Comparison of ENCODE assay signal across 35 cellular contexts in genomic region chr10:124301736-124302135, GRCh38.
DNase-seq lines count a peak whose midpoint lies in the region; ATAC-seq and TF ChIP-seq lines count a peak whose summit lies in the region.
"Had no signal": no experiment of that assay in that cellular context is flagged by ENCODE, and none has a peak within 500 bp of the region (broad histone marks: within the 10 kb centered on the region; RNA-seq: fewer than 3 reads in every experiment).

No MANE protein-coding gene starts in this region.

- DNase-seq in Right ventricle myocardium inferior (ENCODE audit: missing footprints) (peak; percentile 32), cardiac septum (ENCODE audit: low spot score) (no peak), RWPE2 (ENCODE audit: low spot score) (no peak), foreskin keratinocyte (peak in 1 of 2 donors; percentile 52), posterior vena cava (ENCODE audit: low spot score) (peak; percentile 67), globus pallidus (ENCODE audit: low spot score) (no peak), medulla oblongata (ENCODE audit: extremely low spot score) (no peak), adrenal gland (no peak)
- DNase-seq: activated CD4-positive, alpha-beta memory T cell treated with anti-CD3 and anti-CD28 coated beads for 36 hours; activated naive CD4-positive, alpha-beta T cell treated with anti-CD3 and anti-CD28 coated beads for 36 hours; activated T-cell treated with anti-CD3 and anti-CD28 coated beads, Interleukin-2, amount 50 U/mL, for 72 hours; AML-193; amniotic stem cell; CD4-positive, CD25-positive, alpha-beta regulatory T cell; effector CD4-positive, alpha-beta T cell; GOT3; KG1; lower lobe of right lung; NCI-H1417 treated with DMSO at 0.1 percent for 48 hours; NCI-H2081 treated with DMSO at 0.1 percent for 48 hours; NCI-H226; NCI-H526 treated with DMSO at 0.1 percent for 48 hours; PC-3; right cardiac atrium; SHP77; stimulated activated CD4-positive, alpha-beta T cell treated with anti-CD3 and anti-CD28 coated beads, Interleukin-2, amount 100 ng/mL, for 48 hours; stomach; T-helper 2 cell had no signal

- H3K4me3 ChIP-seq in RWPE2 (ENCODE audit: severe bottlenecking) (no peak overlapping the region), adrenal gland (no peak overlapping the region)
- H3K4me3 ChIP-seq: breast epithelium, lower lobe of right lung, neural progenitor cell, stomach, vagina had no signal

- no peak for ATAC-seq in Right ventricle myocardium inferior
- ATAC-seq in RWPE2 (ENCODE audit: low read depth): peak; percentile 54; the same call in 1 of the 3 replicates
- peak; percentile 22 for ATAC-seq in foreskin keratinocyte
- ATAC-seq: activated CD4-positive, CD25-positive, alpha-beta regulatory T cell treated with anti-CD3 and anti-CD28 coated beads, Interleukin-2, amount 50 U/mL, for 24 hours; activated T-cell treated with anti-CD3 and anti-CD28 coated beads, Interleukin-2, amount 50 U/mL, for 72 hours; lower lobe of right lung; PC-3; right cardiac atrium had no signal

- H3K27me3 ChIP-seq in RWPE2 (ENCODE audit: insufficient read depth, poor library complexity, severe bottlenecking) (no peaks in the 10 kb centered on the region), foreskin keratinocyte (no peaks in the 10 kb centered on the region), adrenal gland (no peaks in the 10 kb centered on the region)
- H3K27me3 ChIP-seq: breast epithelium, neural progenitor cell, stomach, vagina had no signal

- intact Hi-C loops in Right ventricle myocardium inferior (cut with DNase I) (no loop called here), cardiac septum (cut with DNase I) (no loop called here), posterior vena cava (cut with DNase I) (no loop called here), adrenal gland (cut with DNase I) (no loop called here)

- no peak for TF ChIP-seq POLR2A in adrenal gland (IDR thresholded peaks at IDR 0.05)

- H3K36me3 ChIP-seq in RWPE2 (ENCODE audit: low read depth): no peaks in the 10 kb centered on the region
- H3K36me3 ChIP-seq in adrenal gland (replicated peaks in 1 of 2): no peaks in the 10 kb centered on the region
- H3K36me3 ChIP-seq: breast epithelium, lower lobe of right lung, neural progenitor cell, stomach, vagina had no signal

- WGBS in adrenal gland, 4 donors: 67 to 83% (median 76%) methylated on average over 7 to 9 of the region's 9 CpGs

- H3K9me3 ChIP-seq in RWPE2 (ENCODE audit: severe bottlenecking) (no peaks in the 10 kb centered on the region), adrenal gland (replicated peaks in 1 of 3) (no peaks in the 10 kb centered on the region)
- H3K9me3 ChIP-seq: vagina had no signal

- H3K4me1 ChIP-seq in RWPE2 (ENCODE audit: insufficient read depth, poor library complexity, severe bottlenecking) (no peaks in the 10 kb centered on the region), foreskin keratinocyte (no peaks in the 10 kb centered on the region), adrenal gland (replicated peaks in 1 of 2) (no peaks in the 10 kb centered on the region)
- H3K4me1 ChIP-seq: breast epithelium, lower lobe of right lung, neural progenitor cell, parathyroid adenoma, stomach, vagina had no signal

- no peak overlapping the region for H3K27ac ChIP-seq in RWPE2 (ENCODE audit: poor library complexity, severe bottlenecking)
- H3K27ac ChIP-seq in foreskin keratinocyte: no peak overlapping the region
- H3K27ac ChIP-seq in adrenal gland: no peak overlapping the region
- H3K27ac ChIP-seq: breast epithelium, epithelial cell of prostate, HL-60, lower lobe of right lung, neural progenitor cell, parathyroid adenoma, stomach, vagina had no signal

- TF ChIP-seq CTCF in RWPE2 (IDR thresholded peaks at IDR 0.05; ENCODE audit: poor library complexity, severe bottlenecking): no peak
- no peak for TF ChIP-seq CTCF in foreskin keratinocyte (conservative IDR thresholded peaks at IDR 0.05)
- TF ChIP-seq CTCF in adrenal gland (IDR thresholded peaks at IDR 0.05): no peak

Comparison
In these comparisons a context has a peak if more than half of its experiments do, and no peak if none do; other contexts are left out.
1. DNase-seq: peak in Right ventricle myocardium inferior (single experiment) and posterior vena cava (single experiment); none in cardiac septum (single experiment), RWPE2 (single experiment), globus pallidus (single experiment), medulla oblongata (single experiment) and adrenal gland (0 of 7).